Comparison of ENCODE assay signal across 21 cellular contexts in genomic region chr2:120854766-120855530, GRCh38.
"Had no signal": no experiment of that assay in that cellular context is flagged by ENCODE, and none has a peak within 500 bp of the region (broad histone marks: within the 10 kb centered on the region; RNA-seq: fewer than 3 reads in every experiment).

No MANE protein-coding gene starts in this region.

- H3K36me3 Mint-ChIP-seq: immature natural killer cell; stimulated activated effector memory CD8-positive, alpha-beta T cell treated with anti-CD3 and anti-CD28 coated beads, Interleukin-12 subunit alpha, Interleukin-12 subunit beta, amount 100 ng/mL, for 72 hours had no signal

- H3K4me1 Mint-ChIP-seq: activated CD4-positive, alpha-beta T cell treated with anti-CD3 and anti-CD28 coated beads, Interleukin-2, amount 10 ng/mL, durations not matched to agents 24 days and 14 days; immature natural killer cell; stimulated activated effector memory CD8-positive, alpha-beta T cell treated with anti-CD3 and anti-CD28 coated beads, Interleukin-12 subunit alpha, Interleukin-12 subunit beta, amount 100 ng/mL, for 72 hours had no signal

- ATAC-seq: activated CD8-positive, alpha-beta T cell treated with anti-CD3 and anti-CD28 coated beads for 36 hours; activated T-cell treated with anti-CD3 and anti-CD28 coated beads, Interleukin-2, amount 50 U/mL, for 4 hours; esophagus mucosa; gastrocnemius medialis; heart left ventricle; psoas muscle; right cardiac atrium; SK-N-SH treated with all-trans-retinoic acid at 6 μM for 48 hours; stimulated activated effector memory CD8-positive, alpha-beta T cell treated with anti-CD3 and anti-CD28 coated beads, Interleukin-12 subunit alpha, Interleukin-12 subunit beta, amount 100 ng/mL, for 72 hours had no signal

- H3K27me3 ChIP-seq: ascending aorta, breast epithelium, gastrocnemius medialis, heart left ventricle, stomach had no signal

- H3K9me3 ChIP-seq: ascending aorta, gastrocnemius medialis, psoas muscle had no signal

- H3K9me3 Mint-ChIP-seq: activated CD4-positive, alpha-beta T cell treated with anti-CD3 and anti-CD28 coated beads, Interleukin-2, amount 10 ng/mL, durations not matched to agents 24 days and 14 days had no signal

- H3K4me3 ChIP-seq: ascending aorta, breast epithelium, gastrocnemius medialis, heart left ventricle, psoas muscle, smooth muscle cell, stomach had no signal

- H3K27ac Mint-ChIP-seq: activated CD4-positive, alpha-beta T cell treated with anti-CD3 and anti-CD28 coated beads, Interleukin-2, amount 10 ng/mL, durations not matched to agents 24 days and 14 days; activated CD8-positive, alpha-beta T cell treated with anti-CD3 and anti-CD28 coated beads for 36 hours; immature natural killer cell; stimulated activated effector memory CD8-positive, alpha-beta T cell treated with anti-CD3 and anti-CD28 coated beads, Interleukin-12 subunit alpha, Interleukin-12 subunit beta, amount 100 ng/mL, for 72 hours had no signal

- H3K27ac ChIP-seq: ascending aorta, breast epithelium, gastrocnemius medialis, heart left ventricle, psoas muscle, stomach had no signal

- H3K4me2 ChIP-seq: smooth muscle cell had no signal

- H3K27me3 Mint-ChIP-seq: activated CD4-positive, alpha-beta T cell treated with anti-CD3 and anti-CD28 coated beads, Interleukin-2, amount 10 ng/mL, durations not matched to agents 24 days and 14 days; activated CD8-positive, alpha-beta T cell treated with anti-CD3 and anti-CD28 coated beads for 36 hours had no signal

- H3K36me3 ChIP-seq: ascending aorta, breast epithelium, gastrocnemius medialis, heart left ventricle, stomach had no signal

- H3K4me3 Mint-ChIP-seq: activated CD4-positive, alpha-beta T cell treated with anti-CD3 and anti-CD28 coated beads, Interleukin-2, amount 10 ng/mL, durations not matched to agents 24 days and 14 days; activated CD8-positive, alpha-beta T cell treated with anti-CD3 and anti-CD28 coated beads for 36 hours; activated T-cell treated with anti-CD3 and anti-CD28 coated beads, Interleukin-2, amount 50 U/mL, for 4 hours; immature natural killer cell; stimulated activated effector memory CD8-positive, alpha-beta T cell treated with anti-CD3 and anti-CD28 coated beads, Interleukin-12 subunit alpha, Interleukin-12 subunit beta, amount 100 ng/mL, for 72 hours had no signal

- DNase-seq: activated CD4-positive, alpha-beta T cell treated with anti-CD3 and anti-CD28 coated beads, Interleukin-2, amount 10 ng/mL, durations not matched to agents 24 days and 14 days; activated CD8-positive, alpha-beta T cell treated with anti-CD3 and anti-CD28 coated beads for 36 hours; activated naive CD4-positive, alpha-beta T cell treated with anti-CD3 and anti-CD28 coated beads, Interleukin-2, amount 50 U/mL, for 16 hours; activated T-cell treated with anti-CD3 and anti-CD28 coated beads, Interleukin-2, amount 50 U/mL, for 4 hours; cerebellar nuclear complex; effector CD4-positive, alpha-beta T cell; gastrocnemius medialis; immature natural killer cell; psoas muscle; stimulated activated CD4-positive, alpha-beta T cell treated with anti-CD3 and anti-CD28 coated beads, Interleukin-4, amount 100 ng/mL, for 24 hours; stomach; T-helper 9 cell; trophoblast cell had no signal

- H3K4me1 ChIP-seq: breast epithelium, gastrocnemius medialis, psoas muscle had no signal
